Comparison of ENCODE assay signal across 8 cellular contexts in the genomic region with DNA sequence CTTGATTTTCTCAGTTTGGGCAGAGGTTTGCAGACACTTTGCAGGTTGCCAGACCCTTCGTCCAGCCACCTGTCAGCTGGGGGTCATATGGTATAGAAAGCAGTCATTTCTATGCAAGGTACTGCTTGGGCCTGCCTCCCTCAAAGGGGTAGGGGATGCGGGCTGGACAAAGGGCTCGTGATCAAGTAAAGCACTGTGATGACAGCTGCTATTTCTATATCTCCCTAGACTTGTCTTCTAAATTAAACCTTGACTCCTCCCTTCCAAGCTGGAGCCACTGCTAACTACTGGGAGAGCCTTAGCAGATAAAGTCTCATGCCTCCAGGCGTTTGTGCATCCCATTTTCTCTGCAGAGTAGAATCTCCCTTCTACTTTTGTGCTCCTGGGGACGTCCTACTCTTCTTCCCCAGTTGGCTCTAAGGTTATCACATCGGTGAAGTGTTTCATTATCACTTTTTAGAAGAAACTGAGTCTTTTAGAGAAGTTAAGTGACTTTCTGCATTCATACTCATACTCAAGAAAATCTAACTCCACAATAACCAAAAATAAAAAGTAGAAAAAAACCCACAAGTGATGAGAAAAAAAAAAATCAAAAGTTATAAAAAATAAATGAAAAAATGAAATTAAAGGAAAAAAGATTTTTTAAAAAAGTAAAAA. TPM values are rescaled to one million over a fixed set of nuclear protein-coding genes. Genes with fewer than 3 reads are reported as not detected.
DNase-seq lines count a peak whose midpoint lies in the region; ATAC-seq and TF ChIP-seq lines count a peak whose summit lies in the region.

No MANE protein-coding gene starts in this region.

- WGBS in psoas muscle, 3 donors = 53 to 54% (median 54%) methylated on average over 6 of the region's 6 CpGs

- peak overlapping the region; percentile 87 for H3K4me2 ChIP-seq in PC-9

- H3K27ac ChIP-seq in PC-9 = peak overlapping the region; percentile 54
- H3K27ac ChIP-seq in epithelial cell of prostate = peak overlapping the region; percentile 68
- peak overlapping the region; percentile 93 for H3K27ac ChIP-seq in psoas muscle

- H3K9me3 ChIP-seq in PC-9 (ENCODE audit: insufficient read depth, low read depth) = no peaks in the 10 kb centered on the region
- H3K9me3 ChIP-seq in psoas muscle = no peaks in the 10 kb centered on the region

- H3K27me3 ChIP-seq in GM06990 (replicated peaks; ENCODE audit: control insufficient read depth, insufficient read depth, low read length) (no peaks in the 10 kb centered on the region), PC-9 (ENCODE audit: insufficient read depth, low read depth) (no peaks in the 10 kb centered on the region), psoas muscle (ENCODE audit: insufficient read depth in 3 of 3, low read length in 2 of 3) (peaks cover 0 to 3% (median 3%) of the 10 kb centered on the region in 3 donors)

- POLR2A ChIA-PET in PC-9 (lab: Charles Lee; ENCODE audit: unreplicated experiment) = interaction anchor here (0.7 kb wide), 2 partner anchors 28 to 509 kb away, joined by 4 to 5 read pairs; no protein-coding TSS in a partner anchor

- H3K9me2 ChIP-seq in PC-9 (ENCODE audit: insufficient read depth) = no peaks in the 10 kb centered on the region

- peaks cover 17% of the 10 kb centered on the region for H4K20me1 ChIP-seq in PC-9 (ENCODE audit: insufficient read depth)

- H3K4me1 ChIP-seq in PC-9 (replicated peaks; ENCODE audit: insufficient read depth) (peaks cover 18% of the 10 kb centered on the region), psoas muscle (peaks cover 10% of the 10 kb centered on the region)

- H2AFZ ChIP-seq in PC-9 = peak overlapping the region; percentile 65; the same call in 1 of the 2 replicates

- H3K4me3 ChIP-seq in GM06990 (replicated peaks; ENCODE audit: low read depth, low read length) (peak overlapping the region; percentile 53), PC-9 (peak overlapping the region; percentile 71), psoas muscle (peak overlapping the region; percentile 88)

- peaks cover 33% of the 10 kb centered on the region for H3F3A ChIP-seq in PC-9 (ENCODE audit: insufficient read depth, low read depth)

- BruUV-seq in PC-9 (replicated peaks; lab: Mats Ljungman, UMichigan) = TSS peak; percentile 100

- no peak for TF ChIP-seq CTCF in GM06990 (IDR thresholded peaks at IDR 0.05; ENCODE audit: insufficient read depth, low read length, poor library complexity, severe bottlenecking)
- no peak for TF ChIP-seq CTCF in PC-9 (conservative IDR thresholded peaks at IDR 0.05)
- TF ChIP-seq CTCF in psoas muscle (IDR thresholded peaks at IDR 0.05) = no peak

- CTCF ChIA-PET in PC-9 (lab: Charles Lee) = interaction anchor here (0.7 to 1.0 kb wide), 3 partner anchors 11 to 587 kb away, joined by 3 to 11 read pairs (median 3); a partner anchor contains a TSS

- peak in 1 of 4 donors; percentile 6 for ATAC-seq in psoas muscle
- no peak for ATAC-seq in GM18909 (IDR thresholded peaks at IDR 0.05; ENCODE audit: poor library complexity, unreplicated experiment)

- DNase-seq in GM06990 (ENCODE audit: extremely low read depth, insufficient read length) = no peak
- no peak for DNase-seq in PC-9
- DNase-seq in epithelial cell of prostate (ENCODE audit: low read depth, low spot score) = no peak
- no peak for DNase-seq in psoas muscle
- no peak for DNase-seq in OCI-M2 (lab: John Stamatoyannopoulos, UW; ENCODE audit: unreplicated experiment)
- DNase-seq in NCI-H524 (lab: John Stamatoyannopoulos, UW) = no peak
- no peak for DNase-seq in NCI-H226

- H3K36me3 ChIP-seq in GM06990 (ENCODE audit: control insufficient read depth, insufficient read depth, low read length) (peaks cover 5% of the 10 kb centered on the region), PC-9 (ENCODE audit: low read depth) (peaks cover 31% of the 10 kb centered on the region), psoas muscle (ENCODE audit: insufficient read depth in 1 of 2, low read depth in 1 of 2) (peaks cover 7 to 26% of the 10 kb centered on the region in 2 donors)

- intact Hi-C loops in PC-9 (cut with micrococcal nuclease; ENCODE audit: unreplicated experiment) (no loop called here), psoas muscle (cut with DNase I) (no loop called here)

- H3K79me2 ChIP-seq in PC-9 (ENCODE audit: low read depth) = peaks cover 40% of the 10 kb centered on the region

RNA-seq across cellular contexts. Expression of a gene that starts 0.7 kb away (rescaled TPM):
- total RNA-seq in PC-9 (2021) (242 and 275 TPM in 2 replicates), psoas muscle (100 to 1,000 TPM; 137 to 173 (median 148) TPM)
- polyA plus RNA-seq in psoas muscle = 100 to 1,000 TPM in 2 of 3 donors, 10 to 100 TPM in 1; 75.3 to 147 (median 125) TPM

RNA-seq across cellular contexts. Expression of a gene that starts 26.7 kb away (rescaled TPM):
- total RNA-seq in PC-9 (2021) = 0.46 and 0.58 TPM in 2 replicates
- total RNA-seq in psoas muscle = under 1 TPM in 2 of 4 donors, not detected in 2; 0.07 to 0.41 TPM
- under 1 TPM; 0.07 to 0.08 (median 0.08) TPM for polyA plus RNA-seq in psoas muscle

RNA-seq across cellular contexts. Expression of a gene that starts 26.8 kb away (rescaled TPM):
- total RNA-seq in PC-9 (2021) (10.8 and 16.0 TPM in 2 replicates), psoas muscle (1 to 10 TPM; 2.5 to 4.8 (median 3.0) TPM)
- 1 to 10 TPM; 1.9 to 2.5 (median 2.5) TPM for polyA plus RNA-seq in psoas muscle
